1 cellular context compared by ENCODE assay signal in genomic region chr13:48829536-48829935, GRCh38.
TF ChIP-seq lines count a peak whose summit lies in the region.

No MANE protein-coding gene starts in this region.

TF ChIP-seq in A549, 52 proteins besides CTCF, POLR2A, EP300 and RAD21 (continued from another document):
- TF ChIP-seq ZFP36 (IDR thresholded peaks at IDR 0.05; ENCODE audit: borderline replicate concordance, partially characterized antibody) (no peak), KDM1A (IDR thresholded peaks at IDR 0.05; ENCODE audit: low read depth) (no peak), ZNF302 (CRISPR knock-in tag; IDR thresholded peaks at IDR 0.05) (no peak), ZSCAN20 (CRISPR knock-in tag; IDR thresholded peaks at IDR 0.05) (no peak), RCOR1 (IDR thresholded peaks at IDR 0.05; ENCODE audit: low read depth, low read length) (no peak), ZC3H11A (IDR thresholded peaks at IDR 0.05) (no peak)
